In the genomic region with DNA sequence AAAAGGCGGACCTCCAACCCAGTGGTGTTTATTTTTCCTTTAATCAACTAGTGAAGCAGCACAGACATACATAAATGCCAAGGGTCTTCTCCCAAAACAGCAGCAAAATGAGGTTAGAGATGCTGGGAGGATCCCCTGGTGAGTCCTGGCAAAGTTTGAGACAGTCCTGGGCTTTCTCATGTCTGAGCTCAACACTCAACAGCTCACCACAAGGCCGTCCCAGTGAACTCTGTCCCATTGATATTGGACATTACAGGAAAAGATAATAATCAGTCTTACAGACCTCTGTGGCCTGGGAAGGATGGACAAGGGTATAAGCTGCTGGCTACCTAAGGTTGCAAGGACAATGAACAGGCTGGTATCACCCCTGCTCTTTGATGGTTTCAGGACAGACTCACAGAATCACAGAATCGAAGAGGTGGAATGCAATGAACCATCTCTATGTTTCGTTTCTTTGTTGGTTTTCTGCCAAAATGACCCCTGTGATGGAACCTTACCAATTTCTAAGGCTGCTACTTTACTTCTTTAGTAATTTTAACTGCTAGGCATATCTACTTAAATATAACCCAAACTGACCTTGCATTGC, we compare ENCODE assay signal across 5 cellular contexts.
"Had no signal": no experiment of that assay in that cellular context is flagged by ENCODE, and none has a peak within 500 bp of the region (broad histone marks: within the 10 kb centered on the region; RNA-seq: fewer than 3 reads in every experiment).

No MANE protein-coding gene starts in this region.

- ATAC-seq: K562 had no signal

- H3K4me3 ChIP-seq: K562 had no signal

- DNase-seq: IMR-90, KBM-7 had no signal

- FAIRE-seq: HTR-8/SVneo, K562 had no signal

- H3K27ac ChIP-seq: HL-60 had no signal
